In the genomic region with DNA sequence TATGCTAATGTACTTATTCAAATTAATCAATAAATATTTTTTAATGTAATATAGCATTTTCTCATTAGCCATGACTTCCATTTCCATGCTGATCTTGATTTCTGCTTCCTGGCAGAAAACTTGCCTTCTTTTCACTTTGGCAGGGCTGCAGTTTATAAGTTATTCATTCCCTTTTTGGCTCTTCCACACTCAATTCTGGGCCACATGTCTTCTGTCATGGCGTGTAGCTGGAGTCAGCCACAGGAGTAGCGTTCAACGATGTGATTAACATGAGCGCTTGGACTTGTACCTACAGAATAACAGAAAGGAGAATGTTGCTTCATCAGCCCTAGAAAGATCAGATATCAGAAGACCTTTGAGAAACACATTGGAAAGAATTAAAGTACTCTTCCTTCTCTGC, we compare ENCODE assay signal across 31 cellular contexts.
"Had no signal": no experiment of that assay in that cellular context is flagged by ENCODE, and none has a peak within 500 bp of the region (broad histone marks: within the 10 kb centered on the region; RNA-seq: fewer than 3 reads in every experiment).

No MANE protein-coding gene starts in this region.

- H3K36me3 Mint-ChIP-seq: activated naive CD8-positive, alpha-beta T cell had no signal

- H3K9me3 Mint-ChIP-seq: activated B cell treated with CpG ODN at 0.5 μM for 24 hours; activated CD8-positive, alpha-beta T cell treated with anti-CD3 and anti-CD28 coated beads for 36 hours; activated naive CD8-positive, alpha-beta T cell treated with anti-CD3 and anti-CD28 coated beads, Interleukin-2, amount 50 U/mL, for 24 hours; activated T-cell treated with anti-CD3 and anti-CD28 coated beads, Interleukin-2, amount 50 U/mL, for 4 hours; activated T-helper 17 cell treated with anti-CD3 and anti-CD28 coated beads, Interleukin-2, amount 50 U/mL, for 72 hours; dendritic cell treated with granulocyte-macrophage colony-stimulating factor and Interleukin-4, amounts not matched to agents 40 ng/mL and 50 ng/mL, for 4 days; endodermal cell had no signal

- H3K4me1 Mint-ChIP-seq: activated B cell treated with CpG ODN at 0.5 μM for 24 hours; activated naive CD8-positive, alpha-beta T cell treated with anti-CD3 and anti-CD28 coated beads, Interleukin-2, amount 50 U/mL, for 24 hours; activated T-helper 17 cell treated with anti-CD3 and anti-CD28 coated beads, Interleukin-2, amount 50 U/mL, for 72 hours; central memory CD8-positive, alpha-beta T cell; T-helper 17 cell had no signal

- DNase-seq: activated B cell treated with CpG ODN at 0.5 μM for 24 hours; activated CD4-positive, alpha-beta T cell treated with anti-CD3 and anti-CD28 coated beads for 48 hours; activated CD4-positive, alpha-beta T cell treated with anti-CD3 and anti-CD28 coated beads, Interleukin-2, amount 50 U/mL, for 1 hour; activated CD4-positive, alpha-beta T cell treated with anti-CD3 and anti-CD28 coated beads, Interleukin-2, amount 50 U/mL, for 48 hours; activated CD8-positive, alpha-beta memory T cell treated with anti-CD3 and anti-CD28 coated beads for 24 hours; activated CD8-positive, alpha-beta T cell treated with anti-CD3 and anti-CD28 coated beads for 36 hours; activated effector memory CD4-positive, alpha-beta T cell treated with Interleukin-2 at 50 U/mL for 16 hours; activated gamma-delta T cell treated with Interleukin-2 at 50 U/mL for 16 hours; activated naive CD4-positive, alpha-beta T cell treated with anti-CD3 and anti-CD28 coated beads, Interleukin-2, amount 50 U/mL, for 16 hours; activated naive CD4-positive, alpha-beta T cell treated with Interleukin-2 at 50 U/mL for 16 hours; activated naive CD8-positive, alpha-beta T cell treated with anti-CD3 and anti-CD28 coated beads, Interleukin-2, amount 50 U/mL, for 24 hours; activated T-cell treated with anti-CD3 and anti-CD28 coated beads, Interleukin-2, amount 50 U/mL, for 4 hours; adrenal gland; aorta; brain microvascular endothelial cell; dorsolateral prefrontal cortex; effector memory CD4-positive, alpha-beta T cell; endodermal cell; foreskin keratinocyte; gastrocnemius medialis; glutamatergic neuron; heart left ventricle; T-helper 1 cell; T-helper 17 cell; T1000; WERI-Rb-1 had no signal

- H3K27me3 Mint-ChIP-seq: activated B cell treated with CpG ODN at 0.5 μM for 24 hours; activated naive CD8-positive, alpha-beta T cell; activated naive CD8-positive, alpha-beta T cell treated with anti-CD3 and anti-CD28 coated beads, Interleukin-2, amount 50 U/mL, for 24 hours; central memory CD8-positive, alpha-beta T cell; dendritic cell treated with granulocyte-macrophage colony-stimulating factor and Interleukin-4, amounts not matched to agents 40 ng/mL and 50 ng/mL, for 4 days had no signal

- H3K4me3 Mint-ChIP-seq: activated B cell treated with CpG ODN at 0.5 μM for 24 hours; activated CD8-positive, alpha-beta T cell treated with anti-CD3 and anti-CD28 coated beads for 36 hours; activated naive CD8-positive, alpha-beta T cell; activated naive CD8-positive, alpha-beta T cell treated with anti-CD3 and anti-CD28 coated beads, Interleukin-2, amount 50 U/mL, for 24 hours; activated T-cell treated with anti-CD3 and anti-CD28 coated beads, Interleukin-2, amount 50 U/mL, for 4 hours; activated T-helper 17 cell treated with anti-CD3 and anti-CD28 coated beads, Interleukin-2, amount 50 U/mL, for 72 hours; central memory CD8-positive, alpha-beta T cell; dendritic cell treated with granulocyte-macrophage colony-stimulating factor and Interleukin-4, amounts not matched to agents 40 ng/mL and 50 ng/mL, for 4 days; endodermal cell; T-helper 17 cell; T-helper 2 cell treated with Interferon-gamma antibody and Interleukin-4, amounts not matched to agents 5 μg/mL and 100 μg/mL, for 36 hours had no signal

- H3K27ac Mint-ChIP-seq: activated B cell treated with CpG ODN at 0.5 μM for 24 hours; activated CD8-positive, alpha-beta T cell treated with anti-CD3 and anti-CD28 coated beads for 36 hours; activated naive CD8-positive, alpha-beta T cell; activated naive CD8-positive, alpha-beta T cell treated with anti-CD3 and anti-CD28 coated beads, Interleukin-2, amount 50 U/mL, for 24 hours; activated T-helper 17 cell treated with anti-CD3 and anti-CD28 coated beads, Interleukin-2, amount 50 U/mL, for 72 hours; dendritic cell treated with granulocyte-macrophage colony-stimulating factor and Interleukin-4, amounts not matched to agents 40 ng/mL and 50 ng/mL, for 4 days; endodermal cell; T-helper 17 cell; T-helper 2 cell treated with Interferon-gamma antibody and Interleukin-4, amounts not matched to agents 5 μg/mL and 100 μg/mL, for 36 hours had no signal
